1 cellular context compared by ENCODE assay signal in genomic region chr7:22452142-22452763, GRCh38.
TF ChIP-seq lines count a peak whose summit lies in the region.

No MANE protein-coding gene starts in this region.

TF ChIP-seq in HepG2, 621 proteins besides CTCF, POLR2A, EP300 and RAD21 (continued from another document):
- TF ChIP-seq MYPOP (CRISPR knock-in tag; IDR thresholded peaks at IDR 0.05): 0 out of 2 replicates have a peak, but pooled peaks have one; percentile 17
- TF ChIP-seq REPIN1 (CRISPR knock-in tag; IDR thresholded peaks at IDR 0.05; ENCODE audit: borderline replicate concordance, low read depth): peak; percentile 58; the same call in 1 of the 2 replicates
- 0 out of 2 replicates have a peak, but pooled peaks have one; percentile 28 for TF ChIP-seq RXRB (CRISPR knock-in tag; IDR thresholded peaks at IDR 0.05; ENCODE audit: borderline replicate concordance)
- 0 out of 2 replicates have a peak, but pooled peaks have one; percentile 9 for TF ChIP-seq BCL6 (CRISPR knock-in tag; IDR thresholded peaks at IDR 0.05)
- TF ChIP-seq PRDM10 (CRISPR knock-in tag; IDR thresholded peaks at IDR 0.05; ENCODE audit: low read depth): peak; percentile 68
- peak; percentile 85 for TF ChIP-seq SALL1 (CRISPR knock-in tag; IDR thresholded peaks at IDR 0.05)
- TF ChIP-seq ZBTB38 (CRISPR knock-in tag; IDR thresholded peaks at IDR 0.05): 0 out of 2 replicates have a peak, but pooled peaks have one; percentile 49
- TF ChIP-seq SOX6 (IDR thresholded peaks at IDR 0.05): no peak
- peak; percentile 62 for TF ChIP-seq SOX6 (CRISPR knock-in tag; IDR thresholded peaks at IDR 0.05)
- TF ChIP-seq ZNF644 (CRISPR knock-in tag; IDR thresholded peaks at IDR 0.05; ENCODE audit: low read depth): 0 out of 2 replicates have a peak, but pooled peaks have one; percentile 26
- TF ChIP-seq MAFF (IDR thresholded peaks at IDR 0.05; ENCODE audit: low read depth, low read length): peak; percentile 91
- peak; percentile 48; the same call in 1 of the 2 replicates for TF ChIP-seq CBX5 (CRISPR knock-in tag; IDR thresholded peaks at IDR 0.05; ENCODE audit: borderline replicate concordance)
- TF ChIP-seq ZBTB25 (CRISPR knock-in tag; IDR thresholded peaks at IDR 0.05): peak; percentile 52; the same call in 1 of the 2 replicates
- 0 out of 2 replicates have a peak, but pooled peaks have one; percentile 48 for TF ChIP-seq FOXC1 (CRISPR knock-in tag; IDR thresholded peaks at IDR 0.05; ENCODE audit: borderline replicate concordance)
- peak; percentile 31; the same call in 1 of the 2 replicates for TF ChIP-seq ZNF124 (CRISPR knock-in tag; IDR thresholded peaks at IDR 0.05)
- TF ChIP-seq DPF2 (CRISPR knock-in tag; IDR thresholded peaks at IDR 0.05; ENCODE audit: borderline replicate concordance, low read depth): no peak
- peak; percentile 62 for TF ChIP-seq ZBTB7B (CRISPR knock-in tag; IDR thresholded peaks at IDR 0.05)
- peak; percentile 35; the same call in 1 of the 2 replicates for TF ChIP-seq ZNF556 (CRISPR knock-in tag; IDR thresholded peaks at IDR 0.05; ENCODE audit: borderline replicate concordance)
- TF ChIP-seq ZNF782 (CRISPR knock-in tag; IDR thresholded peaks at IDR 0.05; ENCODE audit: borderline replicate concordance): no peak
- TF ChIP-seq MED1 (CRISPR knock-in tag; IDR thresholded peaks at IDR 0.05): peak; percentile 62; the same call in 1 of the 2 replicates
- TF ChIP-seq SAP130 (CRISPR knock-in tag; IDR thresholded peaks at IDR 0.05; ENCODE audit: low read depth): peak; percentile 58; the same call in 1 of the 2 replicates
- peak; percentile 34; the same call in 1 of the 2 replicates for TF ChIP-seq ETV5 (CRISPR knock-in tag; IDR thresholded peaks at IDR 0.05; ENCODE audit: borderline replicate concordance)
- 0 out of 2 replicates have a peak, but pooled peaks have one; percentile 36 for TF ChIP-seq DNMT3B (CRISPR knock-in tag; conservative IDR thresholded peaks at IDR 0.05)
- 0 out of 2 replicates have a peak, but pooled peaks have one; percentile 28 for TF ChIP-seq ZFP91 (CRISPR knock-in tag; IDR thresholded peaks at IDR 0.05; ENCODE audit: borderline replicate concordance)
- TF ChIP-seq KDM2A (CRISPR knock-in tag; IDR thresholded peaks at IDR 0.05; ENCODE audit: borderline replicate concordance, low read depth): peak; percentile 45; the same call in 1 of the 2 replicates
- TF ChIP-seq IRF2 (CRISPR knock-in tag; IDR thresholded peaks at IDR 0.05): 0 out of 2 replicates have a peak, but pooled peaks have one; percentile 24
- 0 out of 2 replicates have a peak, but pooled peaks have one; percentile 58 for TF ChIP-seq HNF1B (CRISPR knock-in tag; IDR thresholded peaks at IDR 0.05)
- TF ChIP-seq ZNF674 (CRISPR knock-in tag; IDR thresholded peaks at IDR 0.05; ENCODE audit: low read depth): no peak
- TF ChIP-seq ZNF687 (CRISPR knock-in tag; IDR thresholded peaks at IDR 0.05): peak; percentile 37; the same call in 1 of the 2 replicates
- TF ChIP-seq SKI (IDR thresholded peaks at IDR 0.05; ENCODE audit: partially characterized antibody): peak; percentile 57
- no peak for TF ChIP-seq ZNF766 (CRISPR knock-in tag; IDR thresholded peaks at IDR 0.05; ENCODE audit: borderline replicate concordance)
- no peak for TF ChIP-seq HIC2 (CRISPR knock-in tag; IDR thresholded peaks at IDR 0.05; ENCODE audit: low read depth)
- no peak for TF ChIP-seq ZNF704 (CRISPR knock-in tag; IDR thresholded peaks at IDR 0.05; ENCODE audit: borderline replicate concordance)
- TF ChIP-seq EHMT2 (IDR thresholded peaks at IDR 0.05; ENCODE audit: borderline replicate concordance, low read depth, low read length): no peak
- TF ChIP-seq MTF2 (CRISPR knock-in tag; IDR thresholded peaks at IDR 0.05; ENCODE audit: borderline replicate concordance): no peak
